ENCODE assay signal across 7 cellular contexts in the genomic region with DNA sequence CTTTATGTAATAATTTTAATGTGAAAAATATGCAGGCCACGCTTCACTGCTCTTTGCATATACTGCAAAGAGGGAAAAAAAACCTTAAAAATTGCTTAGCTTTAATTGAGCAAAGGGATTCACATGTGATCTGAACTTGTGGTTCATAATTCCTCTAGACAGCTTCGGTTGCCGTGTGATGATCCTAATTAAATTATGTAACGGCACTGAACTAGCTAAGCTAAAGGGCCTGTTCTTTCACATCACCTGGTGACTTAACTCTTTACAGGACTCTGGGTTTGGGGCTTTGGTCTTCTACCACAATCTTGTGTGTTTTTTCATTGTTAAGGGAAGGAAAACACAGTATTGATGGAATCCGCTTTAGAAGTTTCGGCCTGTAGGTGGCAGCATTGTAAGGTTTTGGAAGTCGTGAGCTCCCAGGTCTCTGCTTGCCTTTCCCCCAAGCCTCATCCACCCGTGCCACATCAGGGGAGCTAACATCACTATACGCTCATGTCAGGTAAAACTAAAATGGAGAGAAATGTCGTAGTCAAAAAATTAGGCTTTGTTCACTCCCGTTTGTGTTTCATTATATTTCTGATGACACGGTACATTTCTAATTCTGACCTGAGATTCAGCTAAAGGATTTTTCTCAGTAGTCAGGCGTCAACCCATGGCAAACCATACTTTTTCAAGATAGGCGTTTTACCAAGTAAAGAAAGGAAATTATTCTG.
A peak's percentile ranks its signal among the peaks of the same experiment; 100 is the strongest.
DNase-seq lines count a peak whose midpoint lies in the region; ATAC-seq, FAIRE-seq and TF ChIP-seq lines count a peak whose summit lies in the region.

No MANE protein-coding gene starts in this region.

- ATAC-seq in HG02973 (IDR thresholded peaks at IDR 0.05; ENCODE audit: unreplicated experiment), result peak; percentile 69
- peak; percentile 63 to 67 for ATAC-seq in stimulated activated naive B cell treated with anti-CD40 and anti-IgM and Interleukin-4, amounts not matched to agents 10 μg/mL and 1 μg/mL and 100 μg/mL, for 72 hours (replicated peaks)

- TF ChIP-seq POLR2A in GM12892 (IDR thresholded peaks at IDR 0.05; ENCODE audit: low read depth, low read length), result no peak

- peaks cover 0 to 4% of the 10 kb centered on the region in 2 donors for H3K27me3 Mint-ChIP-seq in stimulated activated naive B cell treated with anti-CD40 and anti-IgM and Interleukin-4, amounts not matched to agents 10 μg/mL and 1 μg/mL and 100 μg/mL, for 72 hours

- H3K27ac Mint-ChIP-seq in stimulated activated naive B cell treated with anti-CD40 and anti-IgM and Interleukin-4, amounts not matched to agents 10 μg/mL and 1 μg/mL and 100 μg/mL, for 72 hours, result no peak overlapping the region

- no peaks in the 10 kb centered on the region for H3K36me3 Mint-ChIP-seq in stimulated activated naive B cell treated with anti-CD40 and anti-IgM and Interleukin-4, amounts not matched to agents 10 μg/mL and 1 μg/mL and 100 μg/mL, for 72 hours

- FAIRE-seq in GM12892 (lab: Jason Lieb, UNC), result peak; percentile 78

- H3K9me3 Mint-ChIP-seq in stimulated activated naive B cell treated with anti-CD40 and anti-IgM and Interleukin-4, amounts not matched to agents 10 μg/mL and 1 μg/mL and 100 μg/mL, for 72 hours, result peaks cover 0 to 5% of the 10 kb centered on the region in 2 donors

- no peak overlapping the region for H3K4me3 ChIP-seq in epithelial cell of esophagus (ENCODE audit: low read length)

- no peaks in the 10 kb centered on the region for H3K4me1 Mint-ChIP-seq in stimulated activated naive B cell treated with anti-CD40 and anti-IgM and Interleukin-4, amounts not matched to agents 10 μg/mL and 1 μg/mL and 100 μg/mL, for 72 hours

- no peak overlapping the region for H3K4me3 Mint-ChIP-seq in stimulated activated naive B cell treated with anti-CD40 and anti-IgM and Interleukin-4, amounts not matched to agents 10 μg/mL and 1 μg/mL and 100 μg/mL, for 72 hours

- DNase-seq in GM12892 (ENCODE audit: insufficient read length) (no peak), NCI-H446 (lab: John Stamatoyannopoulos, UW) (peak; percentile 69 to 73), epithelial cell of esophagus (ENCODE audit: low read depth) (peak; percentile 75), myocyte (ENCODE audit: low read depth) (peak; percentile 86)
- DNase-seq in activated CD4-positive, alpha-beta T cell treated with anti-CD3 and anti-CD28 coated beads, Interleukin-2, amount 50 U/mL, for 24 hours (ENCODE audit: low read depth in 1 of 2, low spot score in 1 of 2), result peak; percentile 2 to 34
- DNase-seq in stimulated activated naive B cell treated with anti-CD40 and anti-IgM and Interleukin-4, amounts not matched to agents 10 μg/mL and 1 μg/mL and 100 μg/mL, for 72 hours, result peak; percentile 2

- peak; percentile 84 for TF ChIP-seq CTCF in epithelial cell of esophagus (IDR thresholded peaks at IDR 0.05; ENCODE audit: insufficient read depth, low read depth, low read length, missing control alignments)
